1 cellular context compared by ENCODE assay signal in genomic region chr11:101745756-101746155, GRCh38.
TF ChIP-seq lines count a peak whose summit lies in the region.

No MANE protein-coding gene starts in this region.

TF ChIP-seq in WTC11, 78 proteins besides CTCF, POLR2A, EP300 and RAD21 (continued from another document):
- TF ChIP-seq GABPB1 (CRISPR knock-in tag; IDR thresholded peaks at IDR 0.05) (no peak), IRF2 (CRISPR knock-in tag; IDR thresholded peaks at IDR 0.05; ENCODE audit: borderline replicate concordance, low read depth) (no peak), SOX15 (CRISPR knock-in tag; IDR thresholded peaks at IDR 0.05) (no peak)
